Comparison of ENCODE assay signal across 12 cellular contexts in the genomic region with DNA sequence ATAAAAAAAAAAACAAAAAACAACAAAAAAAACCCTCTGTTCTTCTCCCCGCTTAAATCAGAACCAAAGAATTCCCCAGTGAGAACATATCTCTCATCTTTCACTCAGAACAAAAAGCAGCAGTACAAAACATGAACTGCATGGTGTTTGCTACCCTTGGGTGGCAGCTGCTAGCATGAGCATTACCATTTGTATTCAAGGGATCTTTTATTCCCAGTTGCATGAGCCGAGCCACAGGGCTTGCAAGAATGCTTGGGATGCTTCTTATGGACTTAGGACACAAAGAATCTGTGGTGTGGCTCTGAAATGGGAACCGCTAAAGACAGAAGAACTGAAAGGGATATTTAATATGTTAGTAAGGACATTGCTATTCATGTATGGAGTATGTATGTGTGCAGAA.
DNase-seq lines count a peak whose midpoint lies in the region; ATAC-seq and TF ChIP-seq lines count a peak whose summit lies in the region.
"Had no signal": no experiment of that assay in that cellular context is flagged by ENCODE, and none has a peak within 500 bp of the region (broad histone marks: within the 10 kb centered on the region; RNA-seq: fewer than 3 reads in every experiment).

No MANE protein-coding gene starts in this region.

- CTCF ChIA-PET in WTC11 (lab: Charles Lee): no interaction called here

- H4K91ac ChIP-seq in H9 (ENCODE audit: insufficient read length, low read depth, low read length): no peak overlapping the region

- H3K27me3 Mint-ChIP-seq in H9 (ENCODE audit: low read depth): no peaks in the 10 kb centered on the region
- H3K27me3 Mint-ChIP-seq in WTC11 (ENCODE audit: low read depth): no peaks in the 10 kb centered on the region

- H4K8ac ChIP-seq in H9 (replicated peaks; ENCODE audit: insufficient read length, low read depth, low read length): no peak overlapping the region

- H2BK20ac ChIP-seq in H9 (ENCODE audit: low read depth, low read length, poor library complexity, severe bottlenecking): no peak overlapping the region

- H2AK5ac ChIP-seq in H9 (ENCODE audit: insufficient read length, low read length): no peak overlapping the region

- peak; percentile 73 for ATAC-seq in WTC11

- H3K23me2 ChIP-seq in H9 (ENCODE audit: insufficient read length, low read depth, low read length, poor library complexity, severe bottlenecking): no peaks in the 10 kb centered on the region

- H3K14ac ChIP-seq in H9 (ENCODE audit: insufficient read depth, low read length): no peak overlapping the region

- no peak for TF ChIP-seq POLR2A in stomach (IDR thresholded peaks at IDR 0.05)

- H3K4ac ChIP-seq in H9 (ENCODE audit: low read depth, low read length): no peak overlapping the region

- intact Hi-C loops in head of caudate nucleus (cut with DNase I) (no loop called here), stomach (cut with DNase I; ENCODE audit: low total_unique reads) (no loop called here)

- no peak overlapping the region for H3K18ac ChIP-seq in H9 (ENCODE audit: insufficient read length, low read depth, low read length)

- no peak overlapping the region for H4K5ac ChIP-seq in H9 (ENCODE audit: insufficient read length, low read depth, low read length)

- no peak overlapping the region for H2AFZ ChIP-seq in H9 (ENCODE audit: low read length)

- H2BK12ac ChIP-seq in H9 (ENCODE audit: insufficient read length, low read depth, low read length): no peak overlapping the region

- no peaks in the 10 kb centered on the region for H3K9me3 Mint-ChIP-seq in H9
- no peaks in the 10 kb centered on the region for H3K9me3 Mint-ChIP-seq in WTC11
- H3K9me3 Mint-ChIP-seq: central memory CD8-positive, alpha-beta T cell; mesothelial cell of epicardium had no signal

- no peak overlapping the region for H3K9ac ChIP-seq in H9 (ENCODE audit: extremely low read depth, insufficient read length, low read length)

- H3K27ac ChIP-seq in H9 (ENCODE audit: insufficient read length, low read depth, low read length) (no peak overlapping the region), stomach (peak overlapping the region in 3 of 5 donors; percentile 16 to 59 (median 56))

- no peaks in the 10 kb centered on the region for H3K9me3 ChIP-seq in H9 (ENCODE audit: control insufficient read depth, low read depth, low read length)
- H3K9me3 ChIP-seq in stomach: no peaks in the 10 kb centered on the region

- no peak overlapping the region for H3K23ac ChIP-seq in H9 (ENCODE audit: insufficient read length, low read depth, low read length)

- H3K4me1 Mint-ChIP-seq in H9 (peaks cover 27 to 28% of the 10 kb centered on the region in 2 experiments), WTC11 (peaks cover 16% of the 10 kb centered on the region)
- H3K4me1 Mint-ChIP-seq: central memory CD8-positive, alpha-beta T cell had no signal

- H3K4me2 ChIP-seq in H9 (ENCODE audit: insufficient read depth, insufficient read length, low read length): no peak overlapping the region

- WGBS in H9 (ENCODE audit: extremely low coverage, insufficient read length, low lambda C conversion rate): no CpG with 5 or more reads among the region's 3 CpGs
- 21 to 59% (median 43%) methylated on average over 3 of the region's 3 CpGs for WGBS in stomach, 5 donors

- no peak overlapping the region for H2BK15ac ChIP-seq in H9 (ENCODE audit: low read depth, low read length)

- no peaks in the 10 kb centered on the region for H3K79me1 ChIP-seq in H9 (ENCODE audit: insufficient read depth, low read depth, low read length, poor library complexity, severe bottlenecking)

- TF ChIP-seq EP300 in stomach (IDR thresholded peaks at IDR 0.05): no peak

- no peaks in the 10 kb centered on the region for H3K79me2 ChIP-seq in H9 (ENCODE audit: insufficient read depth, low read length)

- H2BK120ac ChIP-seq in H9 (ENCODE audit: low read depth, low read length, poor library complexity, severe bottlenecking): no peak overlapping the region

- no peak overlapping the region for H3K56ac ChIP-seq in H9 (ENCODE audit: insufficient read length, low read depth, low read length)

- H3K4me1 ChIP-seq in H9 (ENCODE audit: insufficient read depth, low read length) (no peaks in the 10 kb centered on the region; the same call in 1 of the 2 replicates), stomach (peaks cover 0 to 16% (median 8%) of the 10 kb centered on the region in 4 donors)

- H4K20me1 ChIP-seq in H9 (ENCODE audit: control insufficient read depth, insufficient read depth, insufficient read length): no peaks in the 10 kb centered on the region

- H3T11ph ChIP-seq in H9 (ENCODE audit: low read length): no peak overlapping the region

- H3K36me3 Mint-ChIP-seq in H9 (ENCODE audit: insufficient read depth in 1 of 3, low read depth in 3 of 3) (no peaks in the 10 kb centered on the region), WTC11 (no peaks in the 10 kb centered on the region)
- H3K36me3 Mint-ChIP-seq: mesothelial cell of epicardium had no signal

- DNase-seq in H9 (no peak), WTC11 (ENCODE audit: low spot score) (peak; percentile 20), head of caudate nucleus (peak in 24 of 42 donors; percentile 4 to 58 (median 23)), stomach (no peak), NCI-H1105 (lab: John Stamatoyannopoulos, UW) (no peak), NCI-H1694 (lab: John Stamatoyannopoulos, UW) (no peak), cerebellar nuclear complex (lab: John Stamatoyannopoulos, UW) (no peak), cerebellum (ENCODE audit: low spot score) (no peak)
- DNase-seq: activated T-cell treated with anti-CD3 and anti-CD28 coated beads, Interleukin-2, amount 50 U/mL, for 48 hours; NCI-H1092 had no signal

- TF ChIP-seq CTCF in H9 (conservative IDR thresholded peaks at IDR 0.05): no peak
- no peak for TF ChIP-seq CTCF in WTC11 (IDR thresholded peaks at IDR 0.05)
- TF ChIP-seq CTCF in stomach (IDR thresholded peaks at IDR 0.05): no peak

- H3K4me3 Mint-ChIP-seq in H9: no peak overlapping the region
- no peak overlapping the region for H3K4me3 Mint-ChIP-seq in WTC11
- H3K4me3 Mint-ChIP-seq: central memory CD8-positive, alpha-beta T cell; mesothelial cell of epicardium had no signal

- no peak overlapping the region for H2BK5ac ChIP-seq in H9 (ENCODE audit: insufficient read length, low read length)

- H3K27ac Mint-ChIP-seq in H9 (peak overlapping the region in 2 of 3 experiments; percentile 53 to 71; a peak in 4 of 7 replicates), WTC11 (0 out of 2 replicates have a peak overlapping the region, but pooled peaks have one; percentile 57)
- H3K27ac Mint-ChIP-seq: mesothelial cell of epicardium had no signal

- POLR2A ChIA-PET in WTC11 (lab: Charles Lee): no interaction called here

- H3K27me3 ChIP-seq in H9 (ENCODE audit: insufficient read depth, low read length) (no peaks in the 10 kb centered on the region), stomach (no peaks in the 10 kb centered on the region)

- no peaks in the 10 kb centered on the region for H3K36me3 ChIP-seq in stomach

- H3K4me3 ChIP-seq in stomach: no peak overlapping the region

TF ChIP-seq in WTC11, 78 proteins besides CTCF, POLR2A, EP300 and RAD21:
- TF ChIP-seq PREB (CRISPR knock-in tag; IDR thresholded peaks at IDR 0.05; ENCODE audit: borderline replicate concordance): no peak
- TF ChIP-seq ATF1 (CRISPR knock-in tag; IDR thresholded peaks at IDR 0.05): no peak
- TF ChIP-seq CREM (CRISPR knock-in tag; IDR thresholded peaks at IDR 0.05): no peak
- TF ChIP-seq ZNF396 (CRISPR knock-in tag; IDR thresholded peaks at IDR 0.05; ENCODE audit: borderline replicate concordance): no peak
- TF ChIP-seq ZBTB21 (CRISPR knock-in tag; IDR thresholded peaks at IDR 0.05; ENCODE audit: borderline replicate concordance): no peak
- TF ChIP-seq, protein P1, sequence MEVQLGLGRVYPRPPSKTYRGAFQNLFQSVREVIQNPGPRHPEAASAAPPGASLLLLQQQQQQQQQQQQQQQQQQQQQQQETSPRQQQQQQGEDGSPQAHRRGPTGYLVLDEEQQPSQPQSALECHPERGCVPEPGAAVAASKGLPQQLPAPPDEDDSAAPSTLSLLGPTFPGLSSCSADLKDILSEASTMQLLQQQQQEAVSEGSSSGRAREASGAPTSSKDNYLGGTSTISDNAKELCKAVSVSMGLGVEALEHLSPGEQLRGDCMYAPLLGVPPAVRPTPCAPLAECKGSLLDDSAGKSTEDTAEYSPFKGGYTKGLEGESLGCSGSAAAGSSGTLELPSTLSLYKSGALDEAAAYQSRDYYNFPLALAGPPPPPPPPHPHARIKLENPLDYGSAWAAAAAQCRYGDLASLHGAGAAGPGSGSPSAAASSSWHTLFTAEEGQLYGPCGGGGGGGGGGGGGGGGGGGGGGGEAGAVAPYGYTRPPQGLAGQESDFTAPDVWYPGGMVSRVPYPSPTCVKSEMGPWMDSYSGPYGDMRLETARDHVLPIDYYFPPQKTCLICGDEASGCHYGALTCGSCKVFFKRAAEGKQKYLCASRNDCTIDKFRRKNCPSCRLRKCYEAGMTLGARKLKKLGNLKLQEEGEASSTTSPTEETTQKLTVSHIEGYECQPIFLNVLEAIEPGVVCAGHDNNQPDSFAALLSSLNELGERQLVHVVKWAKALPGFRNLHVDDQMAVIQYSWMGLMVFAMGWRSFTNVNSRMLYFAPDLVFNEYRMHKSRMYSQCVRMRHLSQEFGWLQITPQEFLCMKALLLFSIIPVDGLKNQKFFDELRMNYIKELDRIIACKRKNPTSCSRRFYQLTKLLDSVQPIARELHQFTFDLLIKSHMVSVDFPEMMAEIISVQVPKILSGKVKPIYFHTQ (CRISPR knock-in tag; IDR thresholded peaks at IDR 0.05): no peak
- TF ChIP-seq TEAD4 (CRISPR knock-in tag; IDR thresholded peaks at IDR 0.05): no peak

Comparison
In these comparisons a context has a peak if more than half of its experiments do, and no peak if none do; other contexts are left out.
1. DNase-seq: peak in WTC11 (single experiment) and head of caudate nucleus (24 of 42); none in H9 (single experiment), stomach (single experiment), NCI-H1105 (single experiment), NCI-H1694 (single experiment), cerebellar nuclear complex (0 of 2) and cerebellum (single experiment).